19 cellular contexts compared by ENCODE assay signal in genomic region chr15:81270781-81271491, GRCh38. TPM values are rescaled to one million over a fixed set of nuclear protein-coding genes. Genes with fewer than 3 reads are reported as not detected.
DNase-seq lines count a peak whose midpoint lies in the region; ATAC-seq and TF ChIP-seq lines count a peak whose summit lies in the region.
"Had no signal": no experiment of that assay in that cellular context is flagged by ENCODE, and none has a peak within 500 bp of the region (broad histone marks: within the 10 kb centered on the region; RNA-seq: fewer than 3 reads in every experiment).

No MANE protein-coding gene starts in this region.

- H3K36me3 Mint-ChIP-seq in CD4-positive, CD25-positive, alpha-beta regulatory T cell, result no peaks in the 10 kb centered on the region
- peaks cover under 1% of the 10 kb centered on the region for H3K36me3 Mint-ChIP-seq in CD4-positive, alpha-beta T cell (ENCODE audit: low read depth)

- peaks cover 0 to 21% (median 14%) of the 10 kb centered on the region in 4 donors for H3K4me1 Mint-ChIP-seq in CD4-positive, CD25-positive, alpha-beta regulatory T cell
- peaks cover 40% of the 10 kb centered on the region for H3K4me1 Mint-ChIP-seq in CD4-positive, alpha-beta T cell (ENCODE audit: low read depth)

- peak; percentile 34 for DNase-seq in A172 (ENCODE audit: low spot score)
- no peak for DNase-seq in CD4-positive, CD25-positive, alpha-beta regulatory T cell
- DNase-seq in RWPE1 (ENCODE audit: low spot score), result peak; percentile 31
- peak; percentile 71 for DNase-seq in fibroblast of mammary gland (ENCODE audit: low read depth)
- no peak for DNase-seq in activated CD8-positive, alpha-beta memory T cell treated with anti-CD3 and anti-CD28 coated beads, Interleukin-2, amount 50 U/mL, for 48 hours
- no peak for DNase-seq in NCI-H128 (lab: John Stamatoyannopoulos, UW; ENCODE audit: unreplicated experiment)
- no peak for DNase-seq in CD4-positive, alpha-beta T cell
- DNase-seq: activated gamma-delta T cell treated with Interleukin-2 at 50 U/mL for 16 hours; aorta; Caco-2; heart left ventricle; lower lobe of right lung; NCI-H1105; stimulated activated CD4-positive, alpha-beta T cell treated with anti-CD3 and anti-CD28 coated beads, Interleukin-15, amount 100 ng/mL, for 24 hours; stimulated activated naive CD4-positive, alpha-beta T cell; T-helper 9 cell had no signal

- H3K4me3 Mint-ChIP-seq in CD4-positive, CD25-positive, alpha-beta regulatory T cell, result no peak overlapping the region
- no peak overlapping the region for H3K4me3 Mint-ChIP-seq in CD4-positive, alpha-beta T cell

- H3K27me3 ChIP-seq in CD4-positive, CD25-positive, alpha-beta regulatory T cell (ENCODE audit: control insufficient read depth, insufficient read depth, low read length), result no peaks in the 10 kb centered on the region
- H3K27me3 ChIP-seq in CD4-positive, alpha-beta T cell (ENCODE audit: control insufficient read depth, insufficient read depth, low read length), result no peaks in the 10 kb centered on the region
- H3K27me3 ChIP-seq: heart left ventricle, right atrium auricular region, tibial nerve had no signal

- peak overlapping the region in 2 of 3 donors; percentile 39 to 74 for H3K27ac Mint-ChIP-seq in CD4-positive, CD25-positive, alpha-beta regulatory T cell
- H3K27ac Mint-ChIP-seq in CD4-positive, alpha-beta T cell, result no peak overlapping the region

- no peak for ATAC-seq in CD4-positive, CD25-positive, alpha-beta regulatory T cell (ENCODE audit: low read depth in 2 of 2)
- no peak for ATAC-seq in CD4-positive, alpha-beta T cell (ENCODE audit: poor library complexity)
- ATAC-seq: heart left ventricle, lower lobe of right lung, Panc1 had no signal

- H3K4me3 ChIP-seq in CD4-positive, CD25-positive, alpha-beta regulatory T cell (ENCODE audit: low read depth, low read length), result no peak overlapping the region
- H3K4me3 ChIP-seq in fibroblast of mammary gland (ENCODE audit: control insufficient read depth, low read depth, low read length), result no peak overlapping the region
- H3K4me3 ChIP-seq: heart left ventricle, lower lobe of right lung, right atrium auricular region, tibial nerve had no signal

- no peaks in the 10 kb centered on the region for H3K36me3 ChIP-seq in CD4-positive, CD25-positive, alpha-beta regulatory T cell (ENCODE audit: control insufficient read depth, insufficient read depth, low read length)
- H3K36me3 ChIP-seq: right atrium auricular region had no signal

- H3K27me3 Mint-ChIP-seq in CD4-positive, CD25-positive, alpha-beta regulatory T cell, result no peaks in the 10 kb centered on the region
- no peaks in the 10 kb centered on the region for H3K27me3 Mint-ChIP-seq in CD4-positive, alpha-beta T cell

- peaks cover 11% of the 10 kb centered on the region for H3K4me1 ChIP-seq in CD4-positive, CD25-positive, alpha-beta regulatory T cell (ENCODE audit: control insufficient read depth, insufficient read depth, low read length, poor library complexity, severe bottlenecking)

- H3K9me3 Mint-ChIP-seq in CD4-positive, CD25-positive, alpha-beta regulatory T cell, result peaks cover 0 to 1% (median 0%) of the 10 kb centered on the region in 7 donors
- H3K9me3 Mint-ChIP-seq in CD4-positive, alpha-beta T cell, result no peaks in the 10 kb centered on the region

- H3K9me3 ChIP-seq in CD4-positive, CD25-positive, alpha-beta regulatory T cell (ENCODE audit: control insufficient read depth in 2 of 2, low read length in 2 of 2), result no peaks in the 10 kb centered on the region
- H3K9me3 ChIP-seq in CD4-positive, alpha-beta T cell (ENCODE audit: control insufficient read depth, low read length), result no peaks in the 10 kb centered on the region
- H3K9me3 ChIP-seq: Caco-2, heart left ventricle, lower lobe of right lung, right atrium auricular region, tibial nerve had no signal

- POLR2A ChIA-PET in RWPE1 (lab: Yijun Ruan, JAX; ENCODE audit: low non-redundant PET), result no interaction called here
- POLR2A ChIA-PET in CD4-positive, alpha-beta T cell (lab: Charles Lee), result no interaction called here

- intact Hi-C loops in CD4-positive, alpha-beta T cell (cut with DNase I, micrococcal nuclease), result loop anchor here in 1 of 2 experiments (10.0 kb wide), 1 partner anchor 204 kb away; no protein-coding TSS in a partner anchor

- TF ChIP-seq CTCF in RWPE1 (conservative IDR thresholded peaks at IDR 0.05; ENCODE audit: low read depth) (no peak), fibroblast of mammary gland (conservative IDR thresholded peaks at IDR 0.05; ENCODE audit: control insufficient read depth, insufficient read depth, low read depth, low read length) (no peak)
- TF ChIP-seq CTCF in CD4-positive, alpha-beta T cell (IDR thresholded peaks at IDR 0.05), result no peak

- no peak overlapping the region for H3K27ac ChIP-seq in CD4-positive, CD25-positive, alpha-beta regulatory T cell (ENCODE audit: insufficient read depth, low read length, poor library complexity, severe bottlenecking)
- H3K27ac ChIP-seq in RWPE1, result no peak overlapping the region
- H3K27ac ChIP-seq in CD4-positive, alpha-beta T cell (ENCODE audit: low read depth, low read length), result no peak overlapping the region
- H3K27ac ChIP-seq: heart left ventricle, lower lobe of right lung, right atrium auricular region had no signal

- CTCF ChIA-PET in RWPE1 (lab: Yijun Ruan, JAX), result interaction anchor here (1.1 to 5.0 kb wide), 2 partner anchors 130 kb away, joined by 3 to 35 read pairs; no protein-coding TSS in a partner anchor
- CTCF ChIA-PET in CD4-positive, alpha-beta T cell (lab: Charles Lee), result no interaction called here

RNA-seq across cellular contexts. Expression of gene STARD5, which starts 53.0 kb away (rescaled TPM):
- 0.86 and 1.7 TPM in 2 replicates for total RNA-seq in A172 (2014; rRNA removed; shearing (Covaris generic))
- total RNA-seq in CD4-positive, CD25-positive, alpha-beta regulatory T cell, result 6.6 TPM
- 1 to 10 TPM; 4.0 to 5.0 (median 4.1) TPM for polyA plus RNA-seq in CD4-positive, CD25-positive, alpha-beta regulatory T cell
- 1 to 10 TPM; 9.7 to 9.8 TPM for total RNA-seq in CD4-positive, alpha-beta T cell

Comparison
In these comparisons a context has a peak if more than half of its experiments do, and no peak if none do; other contexts are left out.
1. DNase-seq: peak in A172 (single experiment), RWPE1 (single experiment) and fibroblast of mammary gland (single experiment); none in CD4-positive, CD25-positive, alpha-beta regulatory T cell (0 of 3), activated CD8-positive, alpha-beta memory T cell treated with anti-CD3 and anti-CD28 coated beads, Interleukin-2, amount 50 U/mL, for 48 hours (single experiment), NCI-H128 (single experiment) and CD4-positive, alpha-beta T cell (0 of 10).